ENCODE assay signal across 31 cellular contexts in the genomic region with DNA sequence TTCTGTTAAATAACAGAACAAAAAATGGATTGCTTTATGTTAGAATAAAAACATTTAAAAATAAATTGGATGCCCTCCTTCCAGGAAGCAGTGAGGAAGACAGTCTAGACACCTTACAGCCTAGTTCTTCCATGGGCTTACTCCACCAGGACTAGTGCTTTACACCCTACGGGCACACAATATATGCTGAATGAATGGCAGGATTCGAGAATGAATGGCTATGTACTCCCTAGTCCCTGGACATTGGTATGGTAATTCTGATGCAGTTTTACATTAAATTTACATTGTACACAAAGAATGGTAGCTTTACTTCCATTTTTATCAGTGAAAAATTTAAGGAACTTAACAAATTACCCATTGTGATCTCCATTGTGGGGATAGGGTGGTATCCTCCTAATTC. TPM values are rescaled to one million over a fixed set of nuclear protein-coding genes. Genes with fewer than 3 reads are reported as not detected.
DNase-seq lines count a peak whose midpoint lies in the region; ATAC-seq, FAIRE-seq and TF ChIP-seq lines count a peak whose summit lies in the region.
"Had no signal": no experiment of that assay in that cellular context is flagged by ENCODE, and none has a peak within 500 bp of the region (broad histone marks: within the 10 kb centered on the region; RNA-seq: fewer than 3 reads in every experiment).

No MANE protein-coding gene starts in this region.

- TF ChIP-seq POLR2A in GM12892 (IDR thresholded peaks at IDR 0.05; ENCODE audit: low read depth, low read length) = no peak

- peak; percentile 46 for FAIRE-seq in GM12892 (lab: Jason Lieb, UNC)
- FAIRE-seq: A204.1, A549, D721Med had no signal

- no peak overlapping the region for H3K4me3 ChIP-seq in HAP-1
- H3K4me3 ChIP-seq: A549; BLaER1; BLaER1 treated with 17β-estradiol and CSF1 and Interleukin-3, amounts not matched to agents 10 nM and 100 nM had no signal

- DNase-seq in GM12892 (ENCODE audit: insufficient read length) = no peak
- peak; percentile 56 to 88 for DNase-seq in HAP-1 (ENCODE audit: low spot score in 2 of 2)
- DNase-seq in iPS-NIHi11 (ENCODE audit: low spot score) = peak; percentile 1
- DNase-seq in AG08396 (ENCODE audit: low spot score) = no peak
- no peak for DNase-seq in T-helper 2 cell
- DNase-seq: 8988T; ACHN; AML-193; BE2C; C1 segment of cervical spinal cord; Caco-2; Calu3; CD4-positive, alpha-beta memory T cell; CD4-positive, alpha-beta T cell; CD4-positive, CD25-positive, alpha-beta regulatory T cell; CD8-positive, alpha-beta memory T cell; CD8-positive, alpha-beta T cell; COR-L47; DMS 273 treated with DMSO at 0.1 percent for 48 hours; DMS153; DMS53; DMS79; DMS79 treated with DMSO at 0.1 percent for 48 hours; DND-41; EL had no signal

- peaks cover 11% of the 10 kb centered on the region for H3K36me3 ChIP-seq in HAP-1 (replicated peaks)

- no peaks in the 10 kb centered on the region for H3K27me3 ChIP-seq in HAP-1 (ENCODE audit: low read depth)
- H3K27me3 ChIP-seq: BE2C; BLaER1; BLaER1 treated with 17β-estradiol and CSF1 and Interleukin-3, amounts not matched to agents 10 nM and 100 nM had no signal

- H3K9me3 ChIP-seq in HAP-1 = no peaks in the 10 kb centered on the region
- H3K9me3 ChIP-seq: A549; BE2C; BLaER1; BLaER1 treated with 17β-estradiol and CSF1 and Interleukin-3, amounts not matched to agents 10 nM and 100 nM; Caco-2 had no signal

- ATAC-seq in HG02588 (IDR thresholded peaks at IDR 0.05; ENCODE audit: unreplicated experiment) = no peak
- ATAC-seq: A549; CD8-positive, alpha-beta T cell had no signal

- in situ Hi-C loops in HAP-1 (cut with MboI; ENCODE audit: low sequenced_read_pairs) = loop anchor here (5.0 to 10.0 kb wide), 3 partner anchors 50 to 330 kb away; no protein-coding TSS in a partner anchor

- peaks cover 20% of the 10 kb centered on the region for H3K4me1 ChIP-seq in HAP-1
- H3K4me1 ChIP-seq: A549, BE2C had no signal

RNA-seq across cellular contexts. Expression of gene TMEM218, which starts 16.7 kb away (rescaled TPM):
- polyA plus RNA-seq in GM12892 (2012; ENCODE audit: missing spikeins) = 24.7 TPM

RNA-seq across cellular contexts. Expression of gene SLC37A2, which starts 31.6 kb away (rescaled TPM):
- polyA plus RNA-seq in GM12892 (2012; ENCODE audit: missing spikeins) = 1.4 TPM
- polyA plus RNA-seq: CD4-positive, alpha-beta memory T cell had no signal

Comparison
In these comparisons a context has a peak if more than half of its experiments do, and no peak if none do; other contexts are left out.
1. DNase-seq: peak in HAP-1 (2 of 2) and iPS-NIHi11 (single experiment); none in GM12892 (single experiment), AG08396 (single experiment) and T-helper 2 cell (0 of 5).